9 cellular contexts compared by ENCODE assay signal in genomic region chr2:61671561-61672315, GRCh38.
DNase-seq lines count a peak whose midpoint lies in the region; ATAC-seq, FAIRE-seq and TF ChIP-seq lines count a peak whose summit lies in the region.
"Had no signal": no experiment of that assay in that cellular context is flagged by ENCODE, and none has a peak within 500 bp of the region (broad histone marks: within the 10 kb centered on the region; RNA-seq: fewer than 3 reads in every experiment).

No MANE protein-coding gene starts in this region.

- peaks cover 16% of the 10 kb centered on the region; the same call in 1 of the 2 replicates for H3K4me1 ChIP-seq in GM12878 (ENCODE audit: control insufficient read depth, insufficient read depth, low read length)
- H3K4me1 ChIP-seq in liver (ENCODE audit: control insufficient read depth in 4 of 4, insufficient read depth in 4 of 4, low read length in 3 of 4) = peaks cover 0 to 14% (median 11%) of the 10 kb centered on the region in 4 donors
- H3K4me1 ChIP-seq in thymus (ENCODE audit: control insufficient read depth, insufficient read depth, low read length) = no peaks in the 10 kb centered on the region

- TF ChIP-seq EP300 in GM12878 (IDR thresholded peaks at IDR 0.05; ENCODE audit: borderline replicate concordance in 1 of 2, control insufficient read depth in 1 of 2, low read depth in 2 of 2, low read length in 2 of 2) = no peak

- no peaks in the 10 kb centered on the region for H3K27me3 Mint-ChIP-seq in activated CD4-positive, alpha-beta T cell treated with anti-CD3 and anti-CD28 coated beads for 36 hours

- H3K9me3 ChIP-seq in GM12878 (replicated peaks; ENCODE audit: control insufficient read depth, insufficient read depth, low read length) (peaks cover 7% of the 10 kb centered on the region; the same call in 2 of the 3 replicates), liver (ENCODE audit: control insufficient read depth in 4 of 4, low read length in 3 of 4) (peaks cover 0 to 4% (median 2%) of the 10 kb centered on the region in 4 donors), thymus (ENCODE audit: control insufficient read depth) (no peaks in the 10 kb centered on the region)

- peaks cover 2% of the 10 kb centered on the region for H3K36me3 Mint-ChIP-seq in activated CD4-positive, alpha-beta T cell treated with anti-CD3 and anti-CD28 coated beads for 36 hours (ENCODE audit: low read depth)

- no peak for TF ChIP-seq POLR2A in GM12878 (IDR thresholded peaks at IDR 0.05; ENCODE audit: low read depth, low read length)

- peak overlapping the region; percentile 48; the same call in 1 of the 2 replicates for H3K9ac ChIP-seq in GM12878 (ENCODE audit: control insufficient read depth, insufficient read depth, low read length)
- peak overlapping the region; percentile 62 to 83 for H3K9ac ChIP-seq in liver (ENCODE audit: low read depth in 1 of 2, low read length in 2 of 2)

- no peaks in the 10 kb centered on the region for H4K20me1 ChIP-seq in GM12878 (ENCODE audit: control insufficient read depth, insufficient read depth)

- FAIRE-seq in GM12878 (lab: Jason Lieb, UNC) = peak; percentile 61

- H3K27ac ChIP-seq in GM12878 (ENCODE audit: control insufficient read depth, insufficient read depth) (peak overlapping the region; percentile 82), liver (ENCODE audit: low read depth in 1 of 2, low read length in 2 of 2) (peak overlapping the region; percentile 86 to 89), thymus (ENCODE audit: low read depth) (peak overlapping the region; percentile 36)

- H3K27me3 ChIP-seq in GM12878 (replicated peaks in 1 of 2; ENCODE audit: control insufficient read depth in 2 of 2, insufficient read depth in 2 of 2, low read length in 1 of 2) = no peaks in the 10 kb centered on the region
- H3K27me3 ChIP-seq in liver (ENCODE audit: control insufficient read depth in 4 of 4, insufficient read depth in 4 of 4, low read length in 3 of 4) = no peaks in the 10 kb centered on the region
- no peaks in the 10 kb centered on the region for H3K27me3 ChIP-seq in thymus (ENCODE audit: control insufficient read depth, insufficient read depth)

- in situ Hi-C loops in GM12878 (cut with MboI) = no loop called here

- BruUV-seq in GM12878 (replicated peaks; lab: Mats Ljungman, UMichigan) = no TSS peak

- ATAC-seq in activated CD4-positive, alpha-beta T cell treated with anti-CD3 and anti-CD28 coated beads for 36 hours = no peak
- ATAC-seq in GM12878 (no peak), GM21528 (IDR thresholded peaks at IDR 0.05; ENCODE audit: low FRiP score, unreplicated experiment) (no peak)

- peaks cover 19% of the 10 kb centered on the region for H3K9me3 Mint-ChIP-seq in activated CD4-positive, alpha-beta T cell treated with anti-CD3 and anti-CD28 coated beads for 36 hours (ENCODE audit: low read depth)

- TF ChIP-seq CTCF in GM12878 (IDR thresholded peaks at IDR 0.05 in 2 of 3, conservative IDR thresholded peaks at IDR 0.05 in 1 of 3; ENCODE audit: control insufficient read depth in 2 of 3, extremely low read depth in 1 of 3, insufficient read depth in 1 of 3, low read depth in 3 of 3, low read length in 3 of 3) (no peak), liver (IDR thresholded peaks at IDR 0.05; ENCODE audit: low read depth, low read length, missing input control) (no peak)

- H3K4me3 ChIP-seq in GM12878 = peak overlapping the region; percentile 56
- peak overlapping the region in 1 of 3 donors; percentile 32 for H3K4me3 ChIP-seq in liver (ENCODE audit: low read depth in 1 of 3, low read length in 3 of 3)
- H3K4me3 ChIP-seq in thymus (ENCODE audit: low read length) = no peak overlapping the region

- peaks cover 20% of the 10 kb centered on the region for H3K4me1 Mint-ChIP-seq in activated CD4-positive, alpha-beta T cell treated with anti-CD3 and anti-CD28 coated beads for 36 hours

- WGBS in GM12878 (ENCODE audit: insufficient coverage, insufficient replicate concordance, low lambda C conversion rate, missing lambda C conversion rate) = 94% methylated on average over 5 of the region's 5 CpGs
- WGBS in liver = 45% methylated on average over 5 of the region's 5 CpGs
- WGBS in thymus = 93% methylated on average over 5 of the region's 5 CpGs

- peak overlapping the region; percentile 94 for H2AFZ ChIP-seq in GM12878 (ENCODE audit: control insufficient read depth, low read depth, low read length)

- H3K79me2 ChIP-seq in GM12878 (ENCODE audit: control insufficient read depth, insufficient read depth, low read length) = no peaks in the 10 kb centered on the region

- H3K36me3 ChIP-seq in GM12878 (ENCODE audit: control insufficient read depth in 2 of 2, insufficient read depth in 2 of 2, low read length in 1 of 2) = no peaks in the 10 kb centered on the region
- H3K36me3 ChIP-seq in liver (ENCODE audit: control insufficient read depth in 4 of 4, insufficient read depth in 3 of 4, low read depth in 1 of 4, low read length in 3 of 4) = no peaks in the 10 kb centered on the region
- H3K36me3 ChIP-seq in thymus (ENCODE audit: control insufficient read depth, insufficient read depth) = no peaks in the 10 kb centered on the region

- TF ChIP-seq RAD21 in GM12878 (IDR thresholded peaks at IDR 0.05; ENCODE audit: insufficient read depth, low read depth, low read length) (no peak), liver (IDR thresholded peaks at IDR 0.05) (peak in 1 of 2 donors; percentile 3)

- CTCF ChIA-PET in activated CD4-positive, alpha-beta T cell treated with anti-CD3 and anti-CD28 coated beads for 36 hours (lab: Charles Lee) = interaction anchor here (0.9 to 1.3 kb wide), 3 partner anchors 13 to 253 kb away, joined by 3 read pairs; no protein-coding TSS in a partner anchor
- CTCF ChIA-PET in GM12878 (lab: Yijun Ruan, JAX) = interaction anchor here (1.0 to 3.9 kb wide), 7 partner anchors 13 to 246 kb away, joined by 3 to 46 read pairs (median 3); partner anchors contain the start of gene FAM161A

- intact Hi-C loops in activated CD4-positive, alpha-beta T cell treated with anti-CD3 and anti-CD28 coated beads for 36 hours (cut with DNase I, micrococcal nuclease) = loop anchor here in 1 of 2 experiments (1.0 kb wide), 2 partner anchors 23 to 92 kb away; no protein-coding TSS in a partner anchor
- intact Hi-C loops in GM12878 (cut with micrococcal nuclease; ENCODE audit: unreplicated experiment) = loop anchor here (1.0 kb wide), 1 partner anchor 23 kb away; no protein-coding TSS in a partner anchor

- H3K4me3 Mint-ChIP-seq in activated CD4-positive, alpha-beta T cell treated with anti-CD3 and anti-CD28 coated beads for 36 hours = peak overlapping the region; percentile 26

- SMC1A ChIA-PET in GM12878 (lab: Charles Lee; ENCODE audit: uncharacterized antibody, unreplicated experiment) = interaction anchor here (0.7 to 3.6 kb wide), 10 partner anchors 8 to 479 kb away, joined by 3 to 14 read pairs (median 4); no protein-coding TSS in a partner anchor

- peak overlapping the region; percentile 65 for H3K27ac Mint-ChIP-seq in activated CD4-positive, alpha-beta T cell treated with anti-CD3 and anti-CD28 coated beads for 36 hours

- H3K4me2 ChIP-seq in GM12878 (ENCODE audit: control insufficient read depth, insufficient read depth) = peak overlapping the region; percentile 95

- RAD21 ChIA-PET in GM12878 (lab: Charles Lee; ENCODE audit: unreplicated experiment) = interaction anchor here (1.2 to 4.0 kb wide), 6 partner anchors 8 to 182 kb away, joined by 3 to 26 read pairs (median 4); partner anchors contain the start of genes FAM161A and XPO1

- POLR2A ChIA-PET in activated CD4-positive, alpha-beta T cell treated with anti-CD3 and anti-CD28 coated beads for 36 hours (lab: Charles Lee) = interaction anchor here (0.6 kb wide), 1 partner anchor 933 kb away, joined by 5 read pairs; no protein-coding TSS in a partner anchor
- POLR2A ChIA-PET in GM12878 (lab: Charles Lee) = interaction anchor here (0.6 to 1.6 kb wide), 5 partner anchors 11 to 970 kb away, joined by 3 to 5 read pairs (median 3); no protein-coding TSS in a partner anchor

- no peak for DNase-seq in activated CD4-positive, alpha-beta T cell treated with anti-CD3 and anti-CD28 coated beads for 36 hours
- DNase-seq in activated CD4-positive, alpha-beta T cell treated with anti-CD3 and anti-CD28 coated beads for 48 hours = no peak
- DNase-seq in GM12878 (ENCODE audit: low read depth, low spot score) (no peak), KG1 (lab: John Stamatoyannopoulos, UW) (no peak), amniotic stem cell (lab: John Stamatoyannopoulos, UW) (no peak)
- DNase-seq: kidney glomerular epithelial cell had no signal

TF ChIP-seq in GM12878, 131 proteins besides CTCF, POLR2A, EP300 and RAD21 (continues in another document):
- TF ChIP-seq FOS (IDR thresholded peaks at IDR 0.05; ENCODE audit: borderline replicate concordance, extremely low read depth, insufficient read length) (no peak), STAT1 (conservative IDR thresholded peaks at IDR 0.05) (no peak), SIX5 (IDR thresholded peaks at IDR 0.05; ENCODE audit: low read depth, low read length, severe bottlenecking) (no peak), RUNX3 (IDR thresholded peaks at IDR 0.05; ENCODE audit: low read length) (no peak), NFYA (IDR thresholded peaks at IDR 0.05; ENCODE audit: borderline replicate concordance, low read depth, low read length) (no peak), ZNF622 (IDR thresholded peaks at IDR 0.05) (no peak), EGR1 (IDR thresholded peaks at IDR 0.05; ENCODE audit: borderline replicate concordance in 1 of 2, low read depth in 2 of 2, low read length in 2 of 2) (no peak), ESRRA (IDR thresholded peaks at IDR 0.05; ENCODE audit: low read length) (no peak), YBX1 (IDR thresholded peaks at IDR 0.05) (no peak), TCF7 (IDR thresholded peaks at IDR 0.05; ENCODE audit: borderline replicate concordance) (no peak), HDAC2 (IDR thresholded peaks at IDR 0.05) (no peak), ZNF207 (IDR thresholded peaks at IDR 0.05; ENCODE audit: borderline replicate concordance) (no peak)

TF ChIP-seq in liver, 16 proteins besides CTCF, POLR2A, EP300 and RAD21 (continues in another document):
- TF ChIP-seq HNF4G (IDR thresholded peaks at IDR 0.05) (no peak), FOXA2 (IDR thresholded peaks at IDR 0.05) (peak; percentile 64)

Comparison
In these comparisons a context has a peak if more than half of its experiments do, and no peak if none do; other contexts are left out.
1. H3K27ac ChIP-seq: peak in every context shown above with its lines; median percentile 88 in liver; 82 in GM12878; 36 in thymus.